25 cellular contexts compared by ENCODE assay signal in the genomic region with DNA sequence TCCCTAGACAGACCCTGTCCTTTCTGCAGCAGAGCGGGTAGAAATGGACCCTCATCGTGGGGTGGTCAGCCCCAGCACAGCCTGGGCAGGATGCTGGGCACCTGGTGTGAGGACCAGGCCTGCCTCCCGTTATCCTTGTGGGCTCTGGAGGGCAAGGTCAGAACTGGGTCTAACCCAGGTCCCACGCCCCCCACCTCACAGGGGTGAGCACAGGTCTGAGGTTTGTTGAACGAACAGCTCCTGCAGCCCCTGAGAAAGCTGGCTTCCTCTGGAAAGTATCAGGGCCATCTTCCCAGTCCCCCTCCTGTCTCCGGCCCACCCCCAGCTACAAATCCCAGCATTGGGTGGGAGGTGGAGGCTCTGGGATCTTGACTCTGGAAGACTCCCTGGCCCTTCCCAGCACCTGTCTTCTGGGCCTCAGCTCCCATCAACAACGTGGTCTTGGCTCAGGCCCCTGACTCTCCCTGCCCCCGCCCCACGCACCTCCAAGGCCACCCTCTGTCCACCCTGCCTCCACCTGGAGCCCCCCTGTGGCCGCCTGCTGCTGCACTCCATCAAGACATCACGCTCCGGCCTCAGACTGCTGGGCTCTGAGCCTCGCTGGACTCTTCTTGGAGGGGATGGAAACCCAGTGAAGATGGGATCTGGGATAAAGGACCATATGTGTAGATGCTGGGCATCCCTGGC.
"Had no signal": no experiment of that assay in that cellular context is flagged by ENCODE, and none has a peak within 500 bp of the region (broad histone marks: within the 10 kb centered on the region; RNA-seq: fewer than 3 reads in every experiment).

No MANE protein-coding gene starts in this region.

- H3K27ac Mint-ChIP-seq: dendritic cell treated with granulocyte-macrophage colony-stimulating factor and Interleukin-4, amounts not matched to agents 40 ng/mL and 50 ng/mL, for 4 days; naive thymus-derived CD8-positive, alpha-beta T cell; nephron progenitor cell; progenitor cell of endocrine pancreas; stimulated activated effector memory CD8-positive, alpha-beta T cell treated with anti-CD3 and anti-CD28 coated beads, Interleukin-12 subunit alpha, Interleukin-12 subunit beta, amount 100 ng/mL, for 72 hours had no signal

- H3K4me1 ChIP-seq: colonic mucosa, pancreas had no signal

- H3K4me1 Mint-ChIP-seq: stimulated activated effector memory CD8-positive, alpha-beta T cell treated with anti-CD3 and anti-CD28 coated beads, Interleukin-12 subunit alpha, Interleukin-12 subunit beta, amount 100 ng/mL, for 72 hours had no signal

- H3K4me3 Mint-ChIP-seq: dendritic cell treated with granulocyte-macrophage colony-stimulating factor and Interleukin-4, amounts not matched to agents 40 ng/mL and 50 ng/mL, for 4 days; naive thymus-derived CD8-positive, alpha-beta T cell; nephron progenitor cell; stimulated activated effector memory CD8-positive, alpha-beta T cell treated with anti-CD3 and anti-CD28 coated beads, Interleukin-12 subunit alpha, Interleukin-12 subunit beta, amount 100 ng/mL, for 72 hours had no signal

- H3K36me3 Mint-ChIP-seq: naive thymus-derived CD8-positive, alpha-beta T cell; stimulated activated effector memory CD8-positive, alpha-beta T cell treated with anti-CD3 and anti-CD28 coated beads, Interleukin-12 subunit alpha, Interleukin-12 subunit beta, amount 100 ng/mL, for 72 hours had no signal

- FAIRE-seq: endothelial cell of umbilical vein, kidney, pancreas, small intestine had no signal

- H3K9me3 ChIP-seq: colonic mucosa, pancreas, right lobe of liver, thyroid gland had no signal

- H3K27ac ChIP-seq: colonic mucosa, esophagus muscularis mucosa, pancreas, right lobe of liver, stomach, thyroid gland had no signal

- H3K4me3 ChIP-seq: colonic mucosa, esophagus muscularis mucosa, lung, pancreas, right lobe of liver, stomach, thyroid gland had no signal

- DNase-seq: effector memory CD4-positive, alpha-beta T cell; foreskin melanocyte; kidney; mesendoderm; naive thymus-derived CD8-positive, alpha-beta T cell; nephron progenitor cell; occipital lobe; pancreas; right lobe of liver; small intestine; stimulated activated CD4-positive, alpha-beta T cell treated with anti-CD3 and anti-CD28 coated beads, Interleukin-12 subunit alpha, Interleukin-12 subunit beta, amount 100 ng/mL, for 4 hours; stimulated activated CD4-positive, alpha-beta T cell treated with anti-CD3 and anti-CD28 coated beads, Interleukin-1b, Interleukin-23, amount 100 ng/mL, for 48 hours; stimulated activated CD4-positive, alpha-beta T cell treated with anti-CD3 and anti-CD28 coated beads, Interleukin-4, amount 100 ng/mL, for 24 hours; stimulated activated naive CD4-positive, alpha-beta T cell treated with Interleukin-2 at 50 U/mL for 16 hours; stomach; thyroid gland; trophoblast cell had no signal

- H3K9me3 Mint-ChIP-seq: dendritic cell treated with granulocyte-macrophage colony-stimulating factor and Interleukin-4, amounts not matched to agents 40 ng/mL and 50 ng/mL, for 4 days; naive thymus-derived CD8-positive, alpha-beta T cell; stimulated activated effector memory CD8-positive, alpha-beta T cell treated with anti-CD3 and anti-CD28 coated beads, Interleukin-12 subunit alpha, Interleukin-12 subunit beta, amount 100 ng/mL, for 72 hours had no signal

- H3K36me3 ChIP-seq: colonic mucosa, esophagus muscularis mucosa, pancreas, right lobe of liver, stomach, thyroid gland had no signal

- ATAC-seq: left lobe of liver; naive thymus-derived CD8-positive, alpha-beta T cell; stimulated activated effector memory CD8-positive, alpha-beta T cell treated with anti-CD3 and anti-CD28 coated beads, Interleukin-12 subunit alpha, Interleukin-12 subunit beta, amount 100 ng/mL, for 72 hours had no signal

- H3K27me3 ChIP-seq: colonic mucosa, pancreas, right lobe of liver, thyroid gland had no signal
